16 cellular contexts compared by ENCODE assay signal in genomic region chr15:93126496-93127083, GRCh38. TPM values are rescaled to one million over a fixed set of nuclear protein-coding genes. Genes with fewer than 3 reads are reported as not detected.
"Had no signal": no experiment of that assay in that cellular context is flagged by ENCODE, and none has a peak within 500 bp of the region (broad histone marks: within the 10 kb centered on the region; RNA-seq: fewer than 3 reads in every experiment).

No MANE protein-coding gene starts in this region.

- H3K4me1 Mint-ChIP-seq: activated naive CD8-positive, alpha-beta T cell treated with anti-CD3 and anti-CD28 coated beads, Interleukin-2, amount 50 U/mL, for 24 hours; stimulated activated memory B cell treated with anti-CD40 and anti-IgM and Interleukin-4, amounts not matched to agents 10 μg/mL and 1 μg/mL and 100 μg/mL, for 72 hours had no signal

- H3K9me3 Mint-ChIP-seq: activated CD8-positive, alpha-beta T cell treated with anti-CD3 and anti-CD28 coated beads for 36 hours; activated naive CD8-positive, alpha-beta T cell treated with anti-CD3 and anti-CD28 coated beads, Interleukin-2, amount 50 U/mL, for 24 hours; natural killer cell treated with Interleukin-12 subunit alpha and Interleukin-12 subunit beta and Interleukin-15 and Interleukin-18, amount 100 ng/mL, for 72 hours; stimulated activated memory B cell treated with anti-CD40 and anti-IgM and Interleukin-4, amounts not matched to agents 10 μg/mL and 1 μg/mL and 100 μg/mL, for 72 hours had no signal

- H3K36me3 Mint-ChIP-seq: natural killer cell treated with Interleukin-12 subunit alpha and Interleukin-12 subunit beta and Interleukin-15 and Interleukin-18, amount 100 ng/mL, for 72 hours; stimulated activated memory B cell treated with anti-CD40 and anti-IgM and Interleukin-4, amounts not matched to agents 10 μg/mL and 1 μg/mL and 100 μg/mL, for 72 hours had no signal

- H3K4me1 ChIP-seq: upper lobe of left lung had no signal

- DNase-seq: activated CD4-positive, alpha-beta T cell treated with anti-CD3 and anti-CD28 coated beads for 4 hours; activated CD8-positive, alpha-beta memory T cell treated with anti-CD3 and anti-CD28 coated beads, Interleukin-2, amount 50 U/mL, for 48 hours; activated CD8-positive, alpha-beta T cell treated with anti-CD3 and anti-CD28 coated beads for 36 hours; activated naive CD4-positive, alpha-beta T cell treated with Interleukin-2 at 50 U/mL for 16 hours; activated naive CD8-positive, alpha-beta T cell treated with anti-CD3 and anti-CD28 coated beads, Interleukin-2, amount 50 U/mL, for 24 hours; central memory CD4-positive, alpha-beta T cell; effector CD4-positive, alpha-beta T cell; hippocampal formation; kidney glomerular epithelial cell; T-helper 1 cell; WERI-Rb-1 had no signal

- H3K27ac Mint-ChIP-seq: activated CD8-positive, alpha-beta T cell treated with anti-CD3 and anti-CD28 coated beads for 36 hours; activated naive CD8-positive, alpha-beta T cell treated with anti-CD3 and anti-CD28 coated beads, Interleukin-2, amount 50 U/mL, for 24 hours; natural killer cell treated with Interleukin-12 subunit alpha and Interleukin-12 subunit beta and Interleukin-15 and Interleukin-18, amount 100 ng/mL, for 72 hours; stimulated activated memory B cell treated with anti-CD40 and anti-IgM and Interleukin-4, amounts not matched to agents 10 μg/mL and 1 μg/mL and 100 μg/mL, for 72 hours had no signal

- H3K4me3 ChIP-seq: coronary artery, SK-N-MC, upper lobe of left lung had no signal

- H3K27ac ChIP-seq: SK-N-MC, upper lobe of left lung, WERI-Rb-1 had no signal

- H3K4me3 Mint-ChIP-seq: activated CD8-positive, alpha-beta T cell treated with anti-CD3 and anti-CD28 coated beads for 36 hours; activated naive CD8-positive, alpha-beta T cell treated with anti-CD3 and anti-CD28 coated beads, Interleukin-2, amount 50 U/mL, for 24 hours; natural killer cell treated with Interleukin-12 subunit alpha and Interleukin-12 subunit beta and Interleukin-15 and Interleukin-18, amount 100 ng/mL, for 72 hours; stimulated activated memory B cell treated with anti-CD40 and anti-IgM and Interleukin-4, amounts not matched to agents 10 μg/mL and 1 μg/mL and 100 μg/mL, for 72 hours had no signal

- ATAC-seq: activated CD8-positive, alpha-beta T cell treated with anti-CD3 and anti-CD28 coated beads for 36 hours; activated naive CD8-positive, alpha-beta T cell treated with anti-CD3 and anti-CD28 coated beads, Interleukin-2, amount 50 U/mL, for 24 hours; natural killer cell treated with Interleukin-12 subunit alpha and Interleukin-12 subunit beta and Interleukin-15 and Interleukin-18, amount 100 ng/mL, for 72 hours; stimulated activated memory B cell treated with anti-CD40 and anti-IgM and Interleukin-4, amounts not matched to agents 10 μg/mL and 1 μg/mL and 100 μg/mL, for 72 hours had no signal

- H3K27me3 ChIP-seq: upper lobe of left lung had no signal

- H3K27me3 Mint-ChIP-seq: activated CD8-positive, alpha-beta T cell treated with anti-CD3 and anti-CD28 coated beads for 36 hours; stimulated activated memory B cell treated with anti-CD40 and anti-IgM and Interleukin-4, amounts not matched to agents 10 μg/mL and 1 μg/mL and 100 μg/mL, for 72 hours had no signal

- H3K36me3 ChIP-seq: upper lobe of left lung, WERI-Rb-1 had no signal

- H3K9me3 ChIP-seq: upper lobe of left lung had no signal

RNA-seq across cellular contexts. Expression of gene RGMA, which starts 37.6 kb away (rescaled TPM):
- total RNA-seq: activated CD8-positive, alpha-beta T cell treated with anti-CD3 and anti-CD28 coated beads for 36 hours; natural killer cell treated with Interleukin-12 subunit alpha and Interleukin-12 subunit beta and Interleukin-15 and Interleukin-18, amount 100 ng/mL, for 72 hours had no signal
